8 cellular contexts compared by ENCODE assay signal in genomic region chr16:69311533-69312388, GRCh38. TPM values are rescaled to one million over a fixed set of nuclear protein-coding genes. Genes with fewer than 3 reads are reported as not detected.
DNase-seq lines count a peak whose midpoint lies in the region; ATAC-seq and TF ChIP-seq lines count a peak whose summit lies in the region.

No MANE protein-coding gene starts in this region.

- H3K79me2 ChIP-seq in PC-3 (ENCODE audit: low read length) = peaks cover 32% of the 10 kb centered on the region

- peaks cover 8% of the 10 kb centered on the region; the same call in 1 of the 2 replicates for H3K36me3 ChIP-seq in PC-3 (ENCODE audit: low read depth, low read length)
- H3K36me3 ChIP-seq in adipocyte (ENCODE audit: control insufficient read depth, insufficient read depth, low read length, severe bottlenecking) = peaks cover 25% of the 10 kb centered on the region
- H3K36me3 ChIP-seq in iPS DF 6.9 (ENCODE audit: control insufficient read depth, insufficient read depth, low read length) = peaks cover 9% of the 10 kb centered on the region
- peaks cover 25% of the 10 kb centered on the region for H3K36me3 ChIP-seq in skeletal muscle satellite cell (ENCODE audit: insufficient read depth, low read length)

- H3K9me2 ChIP-seq in PC-3 (replicated peaks; ENCODE audit: low read length) = no peaks in the 10 kb centered on the region

- H4K20me1 ChIP-seq in PC-3 (ENCODE audit: low read length) = no peaks in the 10 kb centered on the region

- WGBS in iPS DF 6.9 (ENCODE audit: insufficient coverage, insufficient read length) = no CpG with 5 or more reads among the region's 59 CpGs

- peak overlapping the region; percentile 87 for H3K9ac ChIP-seq in PC-3 (ENCODE audit: low read length)
- peak overlapping the region; percentile 97 for H3K9ac ChIP-seq in adipocyte (ENCODE audit: low read length)
- H3K9ac ChIP-seq in skeletal muscle satellite cell (ENCODE audit: low read depth, low read length) = peak overlapping the region; percentile 98

- H3K4me2 ChIP-seq in PC-3 (ENCODE audit: low read length) = peak overlapping the region; percentile 86
- H3K4me2 ChIP-seq in skeletal muscle satellite cell (ENCODE audit: low read length) = peak overlapping the region; percentile 96

- H3K4me3 ChIP-seq in PC-3 (ENCODE audit: low read length) = peak overlapping the region; percentile 95
- peak overlapping the region; percentile 91 for H3K4me3 ChIP-seq in adipocyte (ENCODE audit: low read length)
- H3K4me3 ChIP-seq in iPS DF 6.9 (ENCODE audit: low read length) = peak overlapping the region; percentile 95
- H3K4me3 ChIP-seq in skeletal muscle satellite cell (ENCODE audit: low read length) = peak overlapping the region; percentile 88

- H2AFZ ChIP-seq in PC-3 (ENCODE audit: low read length) = peak overlapping the region; percentile 68

- no peaks in the 10 kb centered on the region for H3K4me1 ChIP-seq in PC-3 (ENCODE audit: insufficient read depth, low read length)
- peaks cover 11% of the 10 kb centered on the region for H3K4me1 ChIP-seq in adipocyte (ENCODE audit: control insufficient read depth, insufficient read depth, low read length)
- H3K4me1 ChIP-seq in iPS DF 6.9 (ENCODE audit: control insufficient read depth, insufficient read depth, low read length) = peaks cover 2% of the 10 kb centered on the region
- H3K4me1 ChIP-seq in skeletal muscle satellite cell (ENCODE audit: control insufficient read depth, insufficient read depth, low read length) = peaks cover 8% of the 10 kb centered on the region

- H3K9me3 ChIP-seq in PC-3 (ENCODE audit: low read length) (no peaks in the 10 kb centered on the region), adipocyte (ENCODE audit: control insufficient read depth, low read length) (no peaks in the 10 kb centered on the region), iPS DF 6.9 (ENCODE audit: control insufficient read depth, insufficient read depth, low read length) (no peaks in the 10 kb centered on the region), skeletal muscle satellite cell (replicated peaks; ENCODE audit: low read length) (no peaks in the 10 kb centered on the region)

- BruUV-seq in PC-3 (replicated peaks; lab: Mats Ljungman, UMichigan) = TSS peak; percentile 49

- H3K27me3 ChIP-seq in PC-3 (ENCODE audit: low read length) = no peaks in the 10 kb centered on the region
- H3K27me3 ChIP-seq in adipocyte (replicated peaks; ENCODE audit: control insufficient read depth, insufficient read depth, low read length) = no peaks in the 10 kb centered on the region
- H3K27me3 ChIP-seq in iPS DF 6.9 (ENCODE audit: control insufficient read depth, insufficient read depth, low read length) = no peaks in the 10 kb centered on the region
- no peaks in the 10 kb centered on the region for H3K27me3 ChIP-seq in skeletal muscle satellite cell (ENCODE audit: control insufficient read depth, insufficient read depth, low read length)

- peak; percentile 35 for TF ChIP-seq CTCF in PC-3 (conservative IDR thresholded peaks at IDR 0.05; ENCODE audit: low read depth, low read length)

- no peaks in the 10 kb centered on the region for H3F3A ChIP-seq in PC-3 (ENCODE audit: low read length, unreplicated experiment)

- peak overlapping the region; percentile 20; the same call in 1 of the 2 replicates for H3K27ac ChIP-seq in PC-3 (ENCODE audit: low read length)
- H3K27ac ChIP-seq in iPS DF 6.9 (ENCODE audit: low read length) = no peak overlapping the region

- POLR2A ChIA-PET in PC-3 (lab: Charles Lee; ENCODE audit: unreplicated experiment) = no interaction called here

- ATAC-seq in GM18519 (IDR thresholded peaks at IDR 0.05; ENCODE audit: low FRiP score, unreplicated experiment) = peak; percentile 29
- peak; percentile 35 for ATAC-seq in HG02970 (IDR thresholded peaks at IDR 0.05; ENCODE audit: low FRiP score, unreplicated experiment)
- peak; percentile 64 for ATAC-seq in PC-3

- intact Hi-C loops in PC-3 (cut with micrococcal nuclease) = loop anchor here (1.0 kb wide), 1 partner anchor 28 kb away; the partner anchor contains the start of genes COG8 and NIP7

- DNase-seq in AG08395 (ENCODE audit: low spot score) (peak; percentile 41), PC-3 (peak; percentile 26), adipocyte (ENCODE audit: low read depth) (peak; percentile 64), iPS DF 6.9 (ENCODE audit: low read depth, low spot score) (no peak), ureter (ENCODE audit: low spot score) (no peak)

- CTCF ChIA-PET in PC-3 (lab: Charles Lee) = interaction anchor here (0.7 kb wide), 1 partner anchor 17 kb away, joined by 3 read pairs; no protein-coding TSS in a partner anchor

RNA-seq across cellular contexts. Expression of gene VPS4A, which starts 0.6 kb away (rescaled TPM):
- total RNA-seq in PC-3 (2014; rRNA removed) (27.3 and 28.1 TPM in 2 replicates), ureter (30.8 TPM)
- total RNA-seq in skeletal muscle satellite cell (2012; rRNA removed) = 37.0 and 37.1 TPM in 2 replicates

RNA-seq across cellular contexts. Expression of gene PDF, which starts 18.6 kb away (rescaled TPM):
- total RNA-seq in PC-3 (2014; rRNA removed) (30.6 and 45.0 TPM in 2 replicates), ureter (15.1 TPM)
- total RNA-seq in skeletal muscle satellite cell (2012; rRNA removed) = 8.6 and 17.5 TPM in 2 replicates

RNA-seq across cellular contexts. Expression of gene COG8, which starts 27.6 kb away (rescaled TPM):
- total RNA-seq in PC-3 (2014; rRNA removed) (27.2 and 29.5 TPM in 2 replicates), ureter (30.1 TPM)
- total RNA-seq in skeletal muscle satellite cell (2012; rRNA removed) = 32.2 and 36.7 TPM in 2 replicates

RNA-seq across cellular contexts. Expression of gene NIP7, which starts 27.8 kb away (rescaled TPM):
- total RNA-seq in PC-3 (2014; rRNA removed) (25.4 and 28.3 TPM in 2 replicates), ureter (26.1 TPM)
- total RNA-seq in skeletal muscle satellite cell (2012; rRNA removed) = 37.4 and 40.6 TPM in 2 replicates

RNA-seq across cellular contexts. Expression of gene TMED6, which starts 39.8 kb away (rescaled TPM):
- total RNA-seq in PC-3 (2014; rRNA removed) (not detected in 2 replicates), ureter (1.5 TPM)
- total RNA-seq in skeletal muscle satellite cell (2012; rRNA removed) = not detected in 2 replicates

Comparison
In these comparisons a context has a peak if more than half of its experiments do, and no peak if none do; other contexts are left out.
1. DNase-seq: peak in AG08395 (single experiment), PC-3 (single experiment) and adipocyte (single experiment); none in iPS DF 6.9 (single experiment) and ureter (single experiment).
2. Peak in every context shown above with its lines, with median percentiles within 50 percentile points of each other: ATAC-seq, H3K4me3 ChIP-seq and H3K9ac ChIP-seq.